Comparison of ENCODE assay signal across 1 cellular context in the genomic region with DNA sequence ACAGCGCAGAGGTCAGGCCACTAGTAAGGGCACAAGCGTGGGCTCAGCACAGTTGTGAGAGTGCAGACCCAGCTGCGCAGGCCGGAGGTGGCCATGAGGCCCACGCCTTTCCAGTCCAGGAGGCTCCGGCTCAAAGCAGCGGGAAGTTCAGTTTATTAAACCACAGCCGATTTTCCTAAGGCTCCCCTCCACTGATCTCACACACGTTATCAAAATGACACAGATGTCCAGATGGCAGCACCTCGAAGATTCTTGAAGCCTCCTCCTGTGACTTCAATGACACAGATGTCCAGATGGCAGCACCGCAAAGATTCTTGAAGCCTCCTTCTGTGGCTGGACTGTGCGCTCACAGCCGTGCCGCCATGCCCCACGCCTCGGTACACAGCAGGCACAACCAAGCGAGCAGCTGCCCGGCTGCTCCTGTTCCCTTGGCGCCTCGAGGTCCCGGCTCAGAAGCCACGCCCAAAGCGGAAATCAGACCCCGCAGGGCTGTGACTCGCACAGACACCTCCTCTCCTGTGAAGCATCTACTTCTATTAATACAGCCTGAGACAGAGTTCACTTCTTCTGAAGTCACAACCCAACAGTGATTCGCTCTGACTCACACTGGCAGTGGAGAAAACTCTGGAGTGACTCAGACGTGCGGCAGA.
TF ChIP-seq lines count a peak whose summit lies in the region.

No MANE protein-coding gene starts in this region.

TF ChIP-seq in K562, 482 proteins besides CTCF, POLR2A, EP300 and RAD21 (continued from another document and continues in another):
- TF ChIP-seq, protein P1, sequence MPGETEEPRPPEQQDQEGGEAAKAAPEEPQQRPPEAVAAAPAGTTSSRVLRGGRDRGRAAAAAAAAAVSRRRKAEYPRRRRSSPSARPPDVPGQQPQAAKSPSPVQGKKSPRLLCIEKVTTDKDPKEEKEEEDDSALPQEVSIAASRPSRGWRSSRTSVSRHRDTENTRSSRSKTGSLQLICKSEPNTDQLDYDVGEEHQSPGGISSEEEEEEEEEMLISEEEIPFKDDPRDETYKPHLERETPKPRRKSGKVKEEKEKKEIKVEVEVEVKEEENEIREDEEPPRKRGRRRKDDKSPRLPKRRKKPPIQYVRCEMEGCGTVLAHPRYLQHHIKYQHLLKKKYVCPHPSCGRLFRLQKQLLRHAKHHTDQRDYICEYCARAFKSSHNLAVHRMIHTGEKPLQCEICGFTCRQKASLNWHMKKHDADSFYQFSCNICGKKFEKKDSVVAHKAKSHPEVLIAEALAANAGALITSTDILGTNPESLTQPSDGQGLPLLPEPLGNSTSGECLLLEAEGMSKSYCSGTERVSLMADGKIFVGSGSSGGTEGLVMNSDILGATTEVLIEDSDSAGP (CRISPR knock-in tag; IDR thresholded peaks at IDR 0.05) = no peak
- TF ChIP-seq POLR2B (IDR thresholded peaks at IDR 0.05; ENCODE audit: low read depth, partially characterized antibody) (no peak), NFIX (CRISPR knock-in tag; IDR thresholded peaks at IDR 0.05; ENCODE audit: low read depth) (no peak), NFXL1 (CRISPR knock-in tag; IDR thresholded peaks at IDR 0.05) (no peak), LARP7 (IDR thresholded peaks at IDR 0.05) (no peak), HDAC1 (IDR thresholded peaks at IDR 0.05) (peak in 1 of 2 experiments; percentile 73; a peak in 2 of 4 replicates), CAMTA2 (CRISPR knock-in tag; conservative IDR thresholded peaks at IDR 0.05) (no peak), HDAC3 (IDR thresholded peaks at IDR 0.05; ENCODE audit: borderline replicate concordance, partially characterized antibody) (no peak), IRF2 (CRISPR knock-in tag; IDR thresholded peaks at IDR 0.05) (no peak), TEAD2 (tag; IDR thresholded peaks at IDR 0.05) (no peak), ZNF23 (CRISPR knock-in tag; IDR thresholded peaks at IDR 0.05) (no peak), HMGN3 (IDR thresholded peaks at IDR 0.05; ENCODE audit: borderline replicate concordance, extremely low read depth, insufficient read length, low read depth, low read length) (peak; percentile 79), BCL6 (CRISPR knock-in tag; IDR thresholded peaks at IDR 0.05) (no peak), ZNF24 (IDR thresholded peaks at IDR 0.05) (peak; percentile 80), ZZZ3 (IDR thresholded peaks at IDR 0.05) (no peak), ZNF146 (CRISPR knock-in tag; IDR thresholded peaks at IDR 0.05; ENCODE audit: unreplicated experiment) (no peak), PCBP2 (IDR thresholded peaks at IDR 0.05; ENCODE audit: low read depth, low read length, poor library complexity, severe bottlenecking) (no peak), ZFP30 (CRISPR knock-in tag; IDR thresholded peaks at IDR 0.05; ENCODE audit: borderline replicate concordance) (no peak), ZNF324 (CRISPR knock-in tag; IDR thresholded peaks at IDR 0.05) (no peak), ZNF384 (IDR thresholded peaks at IDR 0.05; ENCODE audit: low read depth, low read length) (no peak), NFIC (IDR thresholded peaks at IDR 0.05) (peak; percentile 85), ELF2 (CRISPR knock-in tag; IDR thresholded peaks at IDR 0.05) (no peak), MCM2 (IDR thresholded peaks at IDR 0.05; ENCODE audit: low read depth) (no peak), SP1 (CRISPR knock-in tag; IDR thresholded peaks at IDR 0.05) (peak; percentile 69), MTF1 (CRISPR knock-in tag; IDR thresholded peaks at IDR 0.05; ENCODE audit: borderline replicate concordance) (no peak), SOX6 (IDR thresholded peaks at IDR 0.05) (peak; percentile 81), TEAD4 (IDR thresholded peaks at IDR 0.05; ENCODE audit: low read length) (peak; percentile 96), TEAD4 (CRISPR knock-in tag; IDR thresholded peaks at IDR 0.05; ENCODE audit: borderline replicate concordance) (no peak), OTX1 (CRISPR knock-in tag; IDR thresholded peaks at IDR 0.05) (no peak), KDM1A (IDR thresholded peaks at IDR 0.05) (peak; percentile 89), HNRNPK (IDR thresholded peaks at IDR 0.05; ENCODE audit: low read depth, low read length, poor library complexity, severe bottlenecking) (no peak), SMARCE1 (IDR thresholded peaks at IDR 0.05) (peak; percentile 71; the same call in 1 of the 2 replicates), GATAD2A (IDR thresholded peaks at IDR 0.05) (no peak; the same call in 1 of the 2 replicates), ZNF408 (CRISPR knock-in tag; IDR thresholded peaks at IDR 0.05; ENCODE audit: low read depth) (no peak), RBM39 (optimal IDR thresholded peaks at IDR 0.05; ENCODE audit: low read depth, low read length) (no peak), DDX20 (tag; IDR thresholded peaks at IDR 0.05; ENCODE audit: low read depth) (no peak), SREBF2 (CRISPR knock-in tag; IDR thresholded peaks at IDR 0.05) (no peak), TBP (optimal IDR thresholded peaks at IDR 0.05; ENCODE audit: low read depth, low read length) (peak; percentile 16), ZNF766 (CRISPR knock-in tag; conservative IDR thresholded peaks at IDR 0.05) (peak; percentile 69; the same call in 1 of the 2 replicates), MEF2A (IDR thresholded peaks at IDR 0.05; ENCODE audit: control insufficient read depth, low read depth, low read length) (no peak), ZNF253 (CRISPR knock-in tag; conservative IDR thresholded peaks at IDR 0.05) (no peak), RBM22 (IDR thresholded peaks at IDR 0.05; ENCODE audit: low read depth, low read length, poor library complexity, severe bottlenecking) (no peak)
- TF ChIP-seq, protein P2, sequence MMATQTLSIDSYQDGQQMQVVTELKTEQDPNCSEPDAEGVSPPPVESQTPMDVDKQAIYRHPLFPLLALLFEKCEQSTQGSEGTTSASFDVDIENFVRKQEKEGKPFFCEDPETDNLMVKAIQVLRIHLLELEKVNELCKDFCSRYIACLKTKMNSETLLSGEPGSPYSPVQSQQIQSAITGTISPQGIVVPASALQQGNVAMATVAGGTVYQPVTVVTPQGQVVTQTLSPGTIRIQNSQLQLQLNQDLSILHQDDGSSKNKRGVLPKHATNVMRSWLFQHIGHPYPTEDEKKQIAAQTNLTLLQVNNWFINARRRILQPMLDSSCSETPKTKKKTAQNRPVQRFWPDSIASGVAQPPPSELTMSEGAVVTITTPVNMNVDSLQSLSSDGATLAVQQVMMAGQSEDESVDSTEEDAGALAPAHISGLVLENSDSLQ (IDR thresholded peaks at IDR 0.05) = 0 out of 2 replicates have a peak, but pooled peaks have one; percentile 43
- TF ChIP-seq, protein P3, sequence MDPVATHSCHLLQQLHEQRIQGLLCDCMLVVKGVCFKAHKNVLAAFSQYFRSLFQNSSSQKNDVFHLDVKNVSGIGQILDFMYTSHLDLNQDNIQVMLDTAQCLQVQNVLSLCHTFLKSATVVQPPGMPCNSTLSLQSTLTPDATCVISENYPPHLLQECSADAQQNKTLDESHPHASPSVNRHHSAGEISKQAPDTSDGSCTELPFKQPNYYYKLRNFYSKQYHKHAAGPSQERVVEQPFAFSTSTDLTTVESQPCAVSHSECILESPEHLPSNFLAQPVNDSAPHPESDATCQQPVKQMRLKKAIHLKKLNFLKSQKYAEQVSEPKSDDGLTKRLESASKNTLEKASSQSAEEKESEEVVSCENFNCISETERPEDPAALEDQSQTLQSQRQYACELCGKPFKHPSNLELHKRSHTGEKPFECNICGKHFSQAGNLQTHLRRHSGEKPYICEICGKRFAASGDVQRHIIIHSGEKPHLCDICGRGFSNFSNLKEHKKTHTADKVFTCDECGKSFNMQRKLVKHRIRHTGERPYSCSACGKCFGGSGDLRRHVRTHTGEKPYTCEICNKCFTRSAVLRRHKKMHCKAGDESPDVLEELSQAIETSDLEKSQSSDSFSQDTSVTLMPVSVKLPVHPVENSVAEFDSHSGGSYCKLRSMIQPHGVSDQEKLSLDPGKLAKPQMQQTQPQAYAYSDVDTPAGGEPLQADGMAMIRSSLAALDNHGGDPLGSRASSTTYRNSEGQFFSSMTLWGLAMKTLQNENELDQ (CRISPR knock-in tag; IDR thresholded peaks at IDR 0.05; ENCODE audit: borderline replicate concordance) = no peak
- TF ChIP-seq, protein P4, sequence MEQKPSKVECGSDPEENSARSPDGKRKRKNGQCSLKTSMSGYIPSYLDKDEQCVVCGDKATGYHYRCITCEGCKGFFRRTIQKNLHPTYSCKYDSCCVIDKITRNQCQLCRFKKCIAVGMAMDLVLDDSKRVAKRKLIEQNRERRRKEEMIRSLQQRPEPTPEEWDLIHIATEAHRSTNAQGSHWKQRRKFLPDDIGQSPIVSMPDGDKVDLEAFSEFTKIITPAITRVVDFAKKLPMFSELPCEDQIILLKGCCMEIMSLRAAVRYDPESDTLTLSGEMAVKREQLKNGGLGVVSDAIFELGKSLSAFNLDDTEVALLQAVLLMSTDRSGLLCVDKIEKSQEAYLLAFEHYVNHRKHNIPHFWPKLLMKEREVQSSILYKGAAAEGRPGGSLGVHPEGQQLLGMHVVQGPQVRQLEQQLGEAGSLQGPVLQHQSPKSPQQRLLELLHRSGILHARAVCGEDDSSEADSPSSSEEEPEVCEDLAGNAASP (IDR thresholded peaks at IDR 0.05) = no peak
- TF ChIP-seq, protein P5, sequence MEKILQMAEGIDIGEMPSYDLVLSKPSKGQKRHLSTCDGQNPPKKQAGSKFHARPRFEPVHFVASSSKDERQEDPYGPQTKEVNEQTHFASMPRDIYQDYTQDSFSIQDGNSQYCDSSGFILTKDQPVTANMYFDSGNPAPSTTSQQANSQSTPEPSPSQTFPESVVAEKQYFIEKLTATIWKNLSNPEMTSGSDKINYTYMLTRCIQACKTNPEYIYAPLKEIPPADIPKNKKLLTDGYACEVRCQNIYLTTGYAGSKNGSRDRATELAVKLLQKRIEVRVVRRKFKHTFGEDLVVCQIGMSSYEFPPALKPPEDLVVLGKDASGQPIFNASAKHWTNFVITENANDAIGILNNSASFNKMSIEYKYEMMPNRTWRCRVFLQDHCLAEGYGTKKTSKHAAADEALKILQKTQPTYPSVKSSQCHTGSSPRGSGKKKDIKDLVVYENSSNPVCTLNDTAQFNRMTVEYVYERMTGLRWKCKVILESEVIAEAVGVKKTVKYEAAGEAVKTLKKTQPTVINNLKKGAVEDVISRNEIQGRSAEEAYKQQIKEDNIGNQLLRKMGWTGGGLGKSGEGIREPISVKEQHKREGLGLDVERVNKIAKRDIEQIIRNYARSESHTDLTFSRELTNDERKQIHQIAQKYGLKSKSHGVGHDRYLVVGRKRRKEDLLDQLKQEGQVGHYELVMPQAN (IDR thresholded peaks at IDR 0.05; ENCODE audit: borderline replicate concordance) = peak; percentile 56; the same call in 1 of the 2 replicates
- TF ChIP-seq, protein P6, sequence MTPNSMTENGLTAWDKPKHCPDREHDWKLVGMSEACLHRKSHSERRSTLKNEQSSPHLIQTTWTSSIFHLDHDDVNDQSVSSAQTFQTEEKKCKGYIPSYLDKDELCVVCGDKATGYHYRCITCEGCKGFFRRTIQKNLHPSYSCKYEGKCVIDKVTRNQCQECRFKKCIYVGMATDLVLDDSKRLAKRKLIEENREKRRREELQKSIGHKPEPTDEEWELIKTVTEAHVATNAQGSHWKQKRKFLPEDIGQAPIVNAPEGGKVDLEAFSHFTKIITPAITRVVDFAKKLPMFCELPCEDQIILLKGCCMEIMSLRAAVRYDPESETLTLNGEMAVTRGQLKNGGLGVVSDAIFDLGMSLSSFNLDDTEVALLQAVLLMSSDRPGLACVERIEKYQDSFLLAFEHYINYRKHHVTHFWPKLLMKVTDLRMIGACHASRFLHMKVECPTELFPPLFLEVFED (CRISPR knock-in tag; conservative IDR thresholded peaks at IDR 0.05) = no peak
- TF ChIP-seq, protein P7, sequence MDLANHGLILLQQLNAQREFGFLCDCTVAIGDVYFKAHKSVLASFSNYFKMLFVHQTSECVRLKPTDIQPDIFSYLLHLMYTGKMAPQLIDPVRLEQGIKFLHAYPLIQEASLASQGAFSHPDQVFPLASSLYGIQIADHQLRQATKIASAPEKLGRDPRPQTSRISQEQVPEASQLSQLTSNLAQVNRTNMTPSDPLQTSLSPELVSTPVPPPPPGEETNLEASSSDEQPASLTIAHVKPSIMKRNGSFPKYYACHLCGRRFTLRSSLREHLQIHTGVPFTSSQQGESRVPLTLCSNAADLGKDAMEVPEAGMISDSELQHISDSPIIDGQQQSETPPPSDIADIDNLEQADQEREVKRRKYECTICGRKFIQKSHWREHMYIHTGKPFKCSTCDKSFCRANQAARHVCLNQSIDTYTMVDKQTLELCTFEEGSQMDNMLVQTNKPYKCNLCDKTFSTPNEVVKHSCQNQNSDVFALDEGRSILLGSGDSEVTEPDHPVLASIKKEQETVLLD (IDR thresholded peaks at IDR 0.05) = peak; percentile 75
- TF ChIP-seq, protein P8, sequence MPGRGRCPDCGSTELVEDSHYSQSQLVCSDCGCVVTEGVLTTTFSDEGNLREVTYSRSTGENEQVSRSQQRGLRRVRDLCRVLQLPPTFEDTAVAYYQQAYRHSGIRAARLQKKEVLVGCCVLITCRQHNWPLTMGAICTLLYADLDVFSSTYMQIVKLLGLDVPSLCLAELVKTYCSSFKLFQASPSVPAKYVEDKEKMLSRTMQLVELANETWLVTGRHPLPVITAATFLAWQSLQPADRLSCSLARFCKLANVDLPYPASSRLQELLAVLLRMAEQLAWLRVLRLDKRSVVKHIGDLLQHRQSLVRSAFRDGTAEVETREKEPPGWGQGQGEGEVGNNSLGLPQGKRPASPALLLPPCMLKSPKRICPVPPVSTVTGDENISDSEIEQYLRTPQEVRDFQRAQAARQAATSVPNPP (IDR thresholded peaks at IDR 0.05; ENCODE audit: borderline replicate concordance, insufficient read depth, insufficient read length) = no peak
- TF ChIP-seq, protein P9, sequence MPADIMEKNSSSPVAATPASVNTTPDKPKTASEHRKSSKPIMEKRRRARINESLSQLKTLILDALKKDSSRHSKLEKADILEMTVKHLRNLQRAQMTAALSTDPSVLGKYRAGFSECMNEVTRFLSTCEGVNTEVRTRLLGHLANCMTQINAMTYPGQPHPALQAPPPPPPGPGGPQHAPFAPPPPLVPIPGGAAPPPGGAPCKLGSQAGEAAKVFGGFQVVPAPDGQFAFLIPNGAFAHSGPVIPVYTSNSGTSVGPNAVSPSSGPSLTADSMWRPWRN (IDR thresholded peaks at IDR 0.05; ENCODE audit: low read depth) = peak; percentile 53; the same call in 1 of the 2 replicates
- TF ChIP-seq, protein P10, sequence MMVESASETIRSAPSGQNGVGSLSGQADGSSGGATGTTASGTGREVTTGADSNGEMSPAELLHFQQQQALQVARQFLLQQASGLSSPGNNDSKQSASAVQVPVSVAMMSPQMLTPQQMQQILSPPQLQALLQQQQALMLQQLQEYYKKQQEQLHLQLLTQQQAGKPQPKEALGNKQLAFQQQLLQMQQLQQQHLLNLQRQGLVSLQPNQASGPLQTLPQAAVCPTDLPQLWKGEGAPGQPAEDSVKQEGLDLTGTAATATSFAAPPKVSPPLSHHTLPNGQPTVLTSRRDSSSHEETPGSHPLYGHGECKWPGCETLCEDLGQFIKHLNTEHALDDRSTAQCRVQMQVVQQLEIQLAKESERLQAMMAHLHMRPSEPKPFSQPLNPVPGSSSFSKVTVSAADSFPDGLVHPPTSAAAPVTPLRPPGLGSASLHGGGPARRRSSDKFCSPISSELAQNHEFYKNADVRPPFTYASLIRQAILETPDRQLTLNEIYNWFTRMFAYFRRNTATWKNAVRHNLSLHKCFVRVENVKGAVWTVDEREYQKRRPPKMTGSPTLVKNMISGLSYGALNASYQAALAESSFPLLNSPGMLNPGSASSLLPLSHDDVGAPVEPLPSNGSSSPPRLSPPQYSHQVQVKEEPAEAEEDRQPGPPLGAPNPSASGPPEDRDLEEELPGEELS (CRISPR knock-in tag; IDR thresholded peaks at IDR 0.05; ENCODE audit: borderline replicate concordance) = 0 out of 2 replicates have a peak, but pooled peaks have one; percentile 58
